In the genomic region with DNA sequence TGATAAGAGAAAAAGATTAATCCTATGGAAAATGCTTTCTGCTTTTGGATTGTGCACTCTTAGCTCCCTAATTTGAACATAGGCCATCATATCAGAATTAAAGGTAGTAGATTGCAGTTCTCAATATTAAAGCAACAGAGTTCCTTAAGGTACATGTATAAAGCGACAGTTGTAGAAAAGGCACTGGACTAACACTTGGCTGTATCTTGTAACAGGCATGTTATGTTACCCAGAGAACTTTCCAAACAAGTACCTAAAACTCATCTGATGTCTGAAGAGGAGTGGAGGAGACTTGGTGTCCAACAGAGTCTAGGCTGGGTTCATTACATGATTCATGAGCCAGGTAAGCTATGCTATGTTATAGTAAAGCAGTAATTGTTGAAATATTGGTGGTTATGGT, we compare ENCODE assay signal across 12 cellular contexts. TPM values are rescaled to one million over a fixed set of nuclear protein-coding genes. Genes with fewer than 3 reads are reported as not detected.
DNase-seq lines count a peak whose midpoint lies in the region; FAIRE-seq and TF ChIP-seq lines count a peak whose summit lies in the region.
"Had no signal": no experiment of that assay in that cellular context is flagged by ENCODE, and none has a peak within 500 bp of the region (broad histone marks: within the 10 kb centered on the region; RNA-seq: fewer than 3 reads in every experiment).

No MANE protein-coding gene starts in this region.

- H3K9ac ChIP-seq in Karpas-422 (ENCODE audit: low read length): peak overlapping the region; percentile 93
- H3K9ac ChIP-seq in astrocyte (ENCODE audit: low read length): peak overlapping the region; percentile 97

- peaks cover 65% of the 10 kb centered on the region for H3K4me1 Mint-ChIP-seq in T-helper 1 cell treated with Interleukin-12 subunit alpha and Interleukin-12 subunit beta and Interleukin-4 antibody, amounts not matched to agents 30 μg/mL and 1 μg/mL, for 36 hours (ENCODE audit: low read depth)
- H3K4me1 Mint-ChIP-seq in astrocyte (ENCODE audit: low read depth, unreplicated experiment) (peaks cover 27% of the 10 kb centered on the region), neural crest cell (peaks cover 72% of the 10 kb centered on the region)

- no peaks in the 10 kb centered on the region for H3K9me2 ChIP-seq in Karpas-422 (replicated peaks; ENCODE audit: insufficient read depth, low read length)

- H3K27me3 ChIP-seq in Karpas-422 (ENCODE audit: low read length) (no peaks in the 10 kb centered on the region), astrocyte (ENCODE audit: insufficient read depth, low read length) (no peaks in the 10 kb centered on the region)
- H3K27me3 ChIP-seq: heart right ventricle had no signal

- H3K4me2 ChIP-seq in Karpas-422 (ENCODE audit: low read depth, low read length, poor library complexity, severe bottlenecking) (peak overlapping the region; percentile 90), astrocyte (ENCODE audit: low read length) (peak overlapping the region; percentile 95)

- H3K27ac ChIP-seq in Karpas-422 (ENCODE audit: low read length) (peak overlapping the region; percentile 93), astrocyte (ENCODE audit: low read depth, low read length) (peak overlapping the region; percentile 1)
- H3K27ac ChIP-seq: heart right ventricle had no signal

- no peak for FAIRE-seq in astrocyte (lab: Jason Lieb, UNC)
- FAIRE-seq: A204.1 had no signal

- peaks cover 38% of the 10 kb centered on the region for H4K20me1 ChIP-seq in Karpas-422 (ENCODE audit: insufficient read depth, low read depth, low read length)
- H4K20me1 ChIP-seq in astrocyte (ENCODE audit: insufficient read depth, low read length): peaks cover 24% of the 10 kb centered on the region

- peak overlapping the region; percentile 96 for H3K4me3 ChIP-seq in Karpas-422 (ENCODE audit: low read length)
- H3K4me3 ChIP-seq in astrocyte (ENCODE audit: insufficient read depth, low read depth, low read length): peak overlapping the region; percentile 99
- H3K4me3 ChIP-seq: heart right ventricle had no signal

- H3K9me3 ChIP-seq in Karpas-422 (ENCODE audit: low read length): no peaks in the 10 kb centered on the region
- H3K9me3 ChIP-seq in astrocyte (ENCODE audit: insufficient read depth, low read depth, low read length): no peaks in the 10 kb centered on the region
- H3K9me3 ChIP-seq: heart right ventricle had no signal

- H3K4me3 Mint-ChIP-seq in T-helper 1 cell treated with Interleukin-12 subunit alpha and Interleukin-12 subunit beta and Interleukin-4 antibody, amounts not matched to agents 30 μg/mL and 1 μg/mL, for 36 hours: peak overlapping the region; percentile 4
- H3K4me3 Mint-ChIP-seq in astrocyte (ENCODE audit: unreplicated experiment) (no peak overlapping the region), neural crest cell (peak overlapping the region; percentile 95)

- H3K36me3 ChIP-seq in Karpas-422 (ENCODE audit: insufficient read depth, low read length) (peaks cover 60% of the 10 kb centered on the region), astrocyte (ENCODE audit: insufficient read depth, low read length) (peaks cover 23% of the 10 kb centered on the region)

- peak overlapping the region; percentile 63 for H3K27ac Mint-ChIP-seq in T-helper 1 cell treated with Interleukin-12 subunit alpha and Interleukin-12 subunit beta and Interleukin-4 antibody, amounts not matched to agents 30 μg/mL and 1 μg/mL, for 36 hours
- H3K27ac Mint-ChIP-seq in astrocyte (ENCODE audit: unreplicated experiment) (peak overlapping the region; percentile 4), neural crest cell (ENCODE audit: unreplicated experiment) (peak overlapping the region; percentile 21)

- H3K79me2 ChIP-seq in Karpas-422 (ENCODE audit: low read length): peaks cover 62% of the 10 kb centered on the region
- H3K79me2 ChIP-seq in astrocyte (ENCODE audit: insufficient read depth, low read length): peaks cover 79% of the 10 kb centered on the region

- H2AFZ ChIP-seq in Karpas-422 (ENCODE audit: low read length): no peak overlapping the region
- no peak overlapping the region for H2AFZ ChIP-seq in astrocyte (ENCODE audit: low read depth, low read length)

- DNase-seq in T-helper 1 cell (no peak), Karpas-422 (peak; percentile 51), astrocyte (ENCODE audit: low read depth) (no peak), neural crest cell (ENCODE audit: low read depth, low spot score) (no peak), germinal center (ENCODE audit: low spot score) (no peak), NCI-H774 (lab: John Stamatoyannopoulos, UW) (no peak), C1 segment of cervical spinal cord (lab: John Stamatoyannopoulos, UW) (no peak)
- DNase-seq: GF-D8, heart right ventricle, NCI-H2171 treated with DMSO at 0.1 percent for 48 hours had no signal

- TF ChIP-seq CTCF in astrocyte (IDR thresholded peaks at IDR 0.05; ENCODE audit: insufficient read depth, low read depth, low read length): no peak
- TF ChIP-seq CTCF in neural crest cell (conservative IDR thresholded peaks at IDR 0.05): no peak

- peaks cover 43% of the 10 kb centered on the region for H3K36me3 Mint-ChIP-seq in T-helper 1 cell treated with Interleukin-12 subunit alpha and Interleukin-12 subunit beta and Interleukin-4 antibody, amounts not matched to agents 30 μg/mL and 1 μg/mL, for 36 hours (ENCODE audit: low read depth)
- H3K36me3 Mint-ChIP-seq in astrocyte (ENCODE audit: low read depth, unreplicated experiment) (peaks cover 4% of the 10 kb centered on the region), neural crest cell (ENCODE audit: low read depth) (peaks cover 31% of the 10 kb centered on the region)

- H3K27me3 Mint-ChIP-seq in T-helper 1 cell treated with Interleukin-12 subunit alpha and Interleukin-12 subunit beta and Interleukin-4 antibody, amounts not matched to agents 30 μg/mL and 1 μg/mL, for 36 hours (ENCODE audit: low read depth): peaks cover 6% of the 10 kb centered on the region
- no peaks in the 10 kb centered on the region for H3K27me3 Mint-ChIP-seq in astrocyte (ENCODE audit: low read depth, unreplicated experiment)
- peaks cover 12% of the 10 kb centered on the region for H3K27me3 Mint-ChIP-seq in neural crest cell (ENCODE audit: low read depth)

- H3K4me1 ChIP-seq in Karpas-422 (ENCODE audit: low read length) (peaks cover 70% of the 10 kb centered on the region), astrocyte (ENCODE audit: insufficient read depth, low read length) (peaks cover 34% of the 10 kb centered on the region)

- no peaks in the 10 kb centered on the region for H3K9me3 Mint-ChIP-seq in T-helper 1 cell treated with Interleukin-12 subunit alpha and Interleukin-12 subunit beta and Interleukin-4 antibody, amounts not matched to agents 30 μg/mL and 1 μg/mL, for 36 hours
- H3K9me3 Mint-ChIP-seq in astrocyte (ENCODE audit: unreplicated experiment) (no peaks in the 10 kb centered on the region), neural crest cell (no peaks in the 10 kb centered on the region)

RNA-seq across cellular contexts. Expression of a gene that starts 3.3 kb away (rescaled TPM):
- total RNA-seq in Karpas-422 (2014; rRNA removed; shearing (Covaris generic); ENCODE audit: low replicate concordance): 49.9 and 74.1 TPM in 2 replicates
- total RNA-seq in astrocyte (17.8 and 19.0 TPM in 2 replicates), neural crest cell (56.7 and 62.6 TPM in 2 replicates)

RNA-seq across cellular contexts. Expression of a gene that starts 4.0 kb away (rescaled TPM):
- 150 and 319 TPM in 2 replicates for total RNA-seq in Karpas-422 (2014; rRNA removed; shearing (Covaris generic); ENCODE audit: low replicate concordance)
- total RNA-seq in astrocyte: 47.0 and 69.9 TPM in 2 replicates
- total RNA-seq in neural crest cell: 174 and 184 TPM in 2 replicates

Comparison
In these comparisons a context has a peak if more than half of its experiments do, and no peak if none do; other contexts are left out.
1. H3K27ac Mint-ChIP-seq: peak in every context shown above with its lines; median percentile 63 in T-helper 1 cell treated with Interleukin-12 subunit alpha and Interleukin-12 subunit beta and Interleukin-4 antibody, amounts not matched to agents 30 μg/mL and 1 μg/mL, for 36 hours; 21 in neural crest cell; 4 in astrocyte.